Comparison of ENCODE assay signal across 16 cellular contexts in genomic region chr11:125075900-125076317, GRCh38. TPM values are rescaled to one million over a fixed set of nuclear protein-coding genes. Genes with fewer than 3 reads are reported as not detected.
DNase-seq lines count a peak whose midpoint lies in the region; ATAC-seq and TF ChIP-seq lines count a peak whose summit lies in the region.
"Had no signal": no experiment of that assay in that cellular context is flagged by ENCODE, and none has a peak within 500 bp of the region (broad histone marks: within the 10 kb centered on the region; RNA-seq: fewer than 3 reads in every experiment).

No MANE protein-coding gene starts in this region.

- peaks cover 6% of the 10 kb centered on the region for H3K4me1 Mint-ChIP-seq in T-helper 2 cell treated with Interferon-gamma antibody and Interleukin-4, amounts not matched to agents 5 μg/mL and 100 μg/mL, for 36 hours (ENCODE audit: low read depth)

- peak overlapping the region; percentile 52 for H3K4me2 ChIP-seq in smooth muscle cell

- H2AFZ ChIP-seq in smooth muscle cell (ENCODE audit: low read depth), result no peak overlapping the region

- H3K27me3 Mint-ChIP-seq in T-helper 2 cell treated with Interferon-gamma antibody and Interleukin-4, amounts not matched to agents 5 μg/mL and 100 μg/mL, for 36 hours (ENCODE audit: low read depth), result no peaks in the 10 kb centered on the region
- H3K27me3 Mint-ChIP-seq: activated CD8-positive, alpha-beta memory T cell treated with anti-CD3 and anti-CD28 coated beads, Interleukin-2, amount 10 ng/mL, durations not matched to agents 7 days and 5 days had no signal

- H3K27ac ChIP-seq in RWPE2 (ENCODE audit: poor library complexity, severe bottlenecking) (peak overlapping the region; percentile 45), epithelial cell of prostate (peak overlapping the region; percentile 1), smooth muscle cell (ENCODE audit: low read depth) (peak overlapping the region; percentile 43)

- no peak overlapping the region for H3K27ac Mint-ChIP-seq in T-helper 2 cell treated with Interferon-gamma antibody and Interleukin-4, amounts not matched to agents 5 μg/mL and 100 μg/mL, for 36 hours
- H3K27ac Mint-ChIP-seq: activated CD8-positive, alpha-beta memory T cell treated with anti-CD3 and anti-CD28 coated beads, Interleukin-2, amount 10 ng/mL, durations not matched to agents 7 days and 5 days had no signal

- no peaks in the 10 kb centered on the region for H4K20me1 ChIP-seq in smooth muscle cell (ENCODE audit: low read depth)

- no peaks in the 10 kb centered on the region for H3K79me2 ChIP-seq in smooth muscle cell (ENCODE audit: low read depth)

- peak; percentile 92 for ATAC-seq in RWPE2 (ENCODE audit: low read depth)
- ATAC-seq in HG03108 (IDR thresholded peaks at IDR 0.05; ENCODE audit: unreplicated experiment), result no peak
- ATAC-seq: activated CD8-positive, alpha-beta memory T cell treated with anti-CD3 and anti-CD28 coated beads, Interleukin-2, amount 10 ng/mL, durations not matched to agents 7 days and 5 days; naive thymus-derived CD8-positive, alpha-beta T cell had no signal

- H3K4me1 ChIP-seq in RWPE2 (ENCODE audit: insufficient read depth, poor library complexity, severe bottlenecking) (peaks cover 19% of the 10 kb centered on the region), smooth muscle cell (ENCODE audit: low read depth) (no peaks in the 10 kb centered on the region)
- H3K4me1 ChIP-seq: BE2C had no signal

- H3K27me3 ChIP-seq in RWPE2 (ENCODE audit: insufficient read depth, poor library complexity, severe bottlenecking) (no peaks in the 10 kb centered on the region), smooth muscle cell (ENCODE audit: low read depth) (no peaks in the 10 kb centered on the region)

- H3K9me3 ChIP-seq in RWPE2 (ENCODE audit: severe bottlenecking), result no peaks in the 10 kb centered on the region
- no peaks in the 10 kb centered on the region for H3K9me3 ChIP-seq in smooth muscle cell (replicated peaks; ENCODE audit: low read depth)
- H3K9me3 ChIP-seq: BE2C had no signal

- H3K9ac ChIP-seq in smooth muscle cell (ENCODE audit: low read depth), result no peak overlapping the region

- DNase-seq in GM13976 (ENCODE audit: low spot score) (peak; percentile 18), RWPE2 (ENCODE audit: low spot score) (peak; percentile 71), epithelial cell of prostate (ENCODE audit: low read depth, low spot score) (no peak), smooth muscle cell (lab: John Stamatoyannopoulos, UW; ENCODE audit: unreplicated experiment) (no peak), RPMI8226 (no peak)
- no peak for DNase-seq in T-helper 2 cell treated with Interferon-gamma antibody and Interleukin-4, amounts not matched to agents 5 μg/mL and 100 μg/mL, for 36 hours (ENCODE audit: low spot score)
- DNase-seq: activated CD8-positive, alpha-beta memory T cell treated with anti-CD3 and anti-CD28 coated beads, Interleukin-2, amount 10 ng/mL, durations not matched to agents 7 days and 5 days; activated naive CD4-positive, alpha-beta T cell; BE2C; DMS53; effector memory CD4-positive, alpha-beta T cell; foreskin melanocyte; naive thymus-derived CD8-positive, alpha-beta T cell; NCI-H2107; substantia nigra had no signal

- no peaks in the 10 kb centered on the region for H3K36me3 ChIP-seq in RWPE2 (ENCODE audit: low read depth)
- no peaks in the 10 kb centered on the region for H3K36me3 ChIP-seq in smooth muscle cell (ENCODE audit: low read depth)
- H3K36me3 ChIP-seq: BE2C had no signal

- H3K9me3 Mint-ChIP-seq in T-helper 2 cell treated with Interferon-gamma antibody and Interleukin-4, amounts not matched to agents 5 μg/mL and 100 μg/mL, for 36 hours, result no peaks in the 10 kb centered on the region

- H3K4me3 Mint-ChIP-seq in T-helper 2 cell treated with Interferon-gamma antibody and Interleukin-4, amounts not matched to agents 5 μg/mL and 100 μg/mL, for 36 hours, result no peak overlapping the region
- H3K4me3 Mint-ChIP-seq: activated CD8-positive, alpha-beta memory T cell treated with anti-CD3 and anti-CD28 coated beads, Interleukin-2, amount 10 ng/mL, durations not matched to agents 7 days and 5 days; naive thymus-derived CD8-positive, alpha-beta T cell had no signal

- no peaks in the 10 kb centered on the region for H3F3A ChIP-seq in smooth muscle cell (ENCODE audit: low read depth)

- in situ Hi-C loops in GM13976 (cut with MboI; ENCODE audit: low sequenced_read_pairs, unreplicated experiment), result no loop called here

- no peaks in the 10 kb centered on the region for H3K36me3 Mint-ChIP-seq in T-helper 2 cell treated with Interferon-gamma antibody and Interleukin-4, amounts not matched to agents 5 μg/mL and 100 μg/mL, for 36 hours (ENCODE audit: low read depth)
- H3K36me3 Mint-ChIP-seq: activated CD8-positive, alpha-beta memory T cell treated with anti-CD3 and anti-CD28 coated beads, Interleukin-2, amount 10 ng/mL, durations not matched to agents 7 days and 5 days; naive thymus-derived CD8-positive, alpha-beta T cell had no signal

- no peak for TF ChIP-seq CTCF in GM13976 (IDR thresholded peaks at IDR 0.05; ENCODE audit: borderline replicate concordance, control extremely low read depth, extremely low read depth, insufficient read depth, missing control alignments)
- TF ChIP-seq CTCF in RWPE2 (IDR thresholded peaks at IDR 0.05; ENCODE audit: poor library complexity, severe bottlenecking), result peak; percentile 36
- peak; percentile 21 for TF ChIP-seq CTCF in smooth muscle cell (IDR thresholded peaks at IDR 0.05; ENCODE audit: borderline replicate concordance, insufficient read depth, poor library complexity, severe bottlenecking)

- 35% methylated on average over 11 of the region's 11 CpGs for WGBS in smooth muscle cell (ENCODE audit: low lambda C conversion rate)

- H3K4me3 ChIP-seq in RWPE2 (ENCODE audit: severe bottlenecking) (no peak overlapping the region), smooth muscle cell (no peak overlapping the region)

RNA-seq across cellular contexts. Expression of gene SLC37A2, which starts 12.8 kb away (rescaled TPM):
- 3.3 and 5.3 TPM in 2 replicates for total RNA-seq in smooth muscle cell
- 0.69 and 0.71 TPM in 2 replicates for polyA plus RNA-seq in smooth muscle cell

RNA-seq across cellular contexts. Expression of gene TMEM218, which starts 35.5 kb away (rescaled TPM):
- total RNA-seq in smooth muscle cell, result 22.1 and 24.5 TPM in 2 replicates
- polyA plus RNA-seq in smooth muscle cell, result 22.7 and 30.7 TPM in 2 replicates

Comparison
In these comparisons a context has a peak if more than half of its experiments do, and no peak if none do; other contexts are left out.
1. DNase-seq: peak in GM13976 (single experiment) and RWPE2 (single experiment); none in epithelial cell of prostate (single experiment), smooth muscle cell (single experiment), RPMI8226 (single experiment) and T-helper 2 cell treated with Interferon-gamma antibody and Interleukin-4, amounts not matched to agents 5 μg/mL and 100 μg/mL, for 36 hours (single experiment).
2. Peak in every context shown above with its lines, with median percentiles within 50 percentile points of each other: H3K27ac ChIP-seq.